ENCODE assay signal across 8 cellular contexts in the genomic region with DNA sequence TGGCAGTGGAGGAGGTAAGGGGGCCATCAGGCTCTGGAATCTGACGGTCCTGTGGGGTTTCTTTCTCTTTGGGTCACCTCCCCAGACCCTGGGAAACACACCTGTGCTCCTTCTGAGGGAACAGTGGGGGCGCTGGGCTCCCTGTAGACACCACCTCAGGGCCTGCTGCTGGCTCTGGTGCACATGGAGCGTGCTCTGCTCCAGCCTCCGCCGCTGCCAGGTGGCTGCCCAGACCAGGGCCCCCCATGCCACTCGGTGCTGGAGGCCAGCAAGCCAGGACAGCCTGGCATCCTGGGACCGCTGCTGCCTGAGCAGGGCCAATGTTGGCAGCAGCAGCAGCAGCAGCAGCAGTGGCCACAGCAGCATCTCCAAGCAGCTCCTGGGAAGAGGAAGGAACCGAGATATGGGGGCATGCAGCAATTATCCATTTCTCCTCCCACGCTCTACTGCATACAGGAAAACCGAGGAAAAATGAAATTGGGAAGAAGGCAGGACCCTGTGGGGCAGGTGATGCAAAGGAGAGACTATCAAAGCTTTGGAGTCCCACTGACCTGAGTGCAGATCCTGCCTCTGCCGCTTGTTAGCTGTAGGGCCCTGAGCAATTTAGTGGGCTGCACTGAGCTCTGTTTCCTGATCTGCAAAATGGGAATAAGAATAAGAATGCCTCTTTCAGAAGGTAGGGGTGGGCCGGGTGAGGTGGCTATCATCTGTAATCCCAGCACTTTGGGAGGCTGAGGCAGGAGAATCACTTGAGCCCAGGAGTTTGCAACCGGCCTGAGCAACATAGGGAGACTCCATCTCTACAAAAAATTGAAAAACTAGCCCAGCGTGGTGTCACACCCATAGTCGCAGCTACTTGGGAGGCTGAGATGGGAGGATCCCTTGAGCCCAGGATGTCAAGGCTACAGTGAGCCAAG. TPM values are rescaled to one million over a fixed set of nuclear protein-coding genes. Genes with fewer than 3 reads are reported as not detected.
DNase-seq lines count a peak whose midpoint lies in the region; ATAC-seq and TF ChIP-seq lines count a peak whose summit lies in the region.

No MANE protein-coding gene starts in this region.

- H3K27ac Mint-ChIP-seq in activated naive CD4-positive, alpha-beta T cell treated with anti-CD3 and anti-CD28 coated beads, Interleukin-2, amount 10 ng/mL, durations not matched to agents 7 days and 5 days, result peak overlapping the region; percentile 80
- peak overlapping the region; percentile 67 to 95 (median 86) for H3K27ac Mint-ChIP-seq in brain
- no peak overlapping the region for H3K27ac Mint-ChIP-seq in mesothelial cell of epicardium

- H3K4me3 ChIP-seq in aorta (ENCODE audit: low read length in 2 of 2), result peak overlapping the region; percentile 72 to 79

- no peaks in the 10 kb centered on the region for H3K36me3 ChIP-seq in aorta (ENCODE audit: control insufficient read depth in 1 of 2, insufficient read depth in 2 of 2, low read length in 1 of 2)

- H3K4me1 Mint-ChIP-seq in activated naive CD4-positive, alpha-beta T cell treated with anti-CD3 and anti-CD28 coated beads, Interleukin-2, amount 10 ng/mL, durations not matched to agents 7 days and 5 days, result peaks cover 30% of the 10 kb centered on the region
- peaks cover 15% of the 10 kb centered on the region for H3K4me1 Mint-ChIP-seq in brain
- H3K4me1 Mint-ChIP-seq in mesothelial cell of epicardium, result peaks cover 10% of the 10 kb centered on the region

- no peak for TF ChIP-seq CTCF in brain (conservative IDR thresholded peaks at IDR 0.05)
- TF ChIP-seq CTCF in mesothelial cell of epicardium (IDR thresholded peaks at IDR 0.05; ENCODE audit: unreplicated experiment), result no peak

- H3K27me3 Mint-ChIP-seq in activated naive CD4-positive, alpha-beta T cell treated with anti-CD3 and anti-CD28 coated beads, Interleukin-2, amount 10 ng/mL, durations not matched to agents 7 days and 5 days, result no peaks in the 10 kb centered on the region
- peaks cover 9% of the 10 kb centered on the region for H3K27me3 Mint-ChIP-seq in brain
- no peaks in the 10 kb centered on the region for H3K27me3 Mint-ChIP-seq in mesothelial cell of epicardium (ENCODE audit: low read depth)

- H3K27me3 ChIP-seq in aorta (ENCODE audit: control insufficient read depth in 1 of 2, insufficient read depth in 2 of 2, low read length in 1 of 2), result no peaks in the 10 kb centered on the region

- no peaks in the 10 kb centered on the region for H3K9me3 ChIP-seq in aorta (ENCODE audit: control insufficient read depth, low read length)

- H3K36me3 Mint-ChIP-seq in activated naive CD4-positive, alpha-beta T cell treated with anti-CD3 and anti-CD28 coated beads, Interleukin-2, amount 10 ng/mL, durations not matched to agents 7 days and 5 days, result peaks cover 2% of the 10 kb centered on the region
- H3K36me3 Mint-ChIP-seq in brain (no peaks in the 10 kb centered on the region), mesothelial cell of epicardium (no peaks in the 10 kb centered on the region)

- intact Hi-C loops in aorta (cut with DNase I), result no loop called here

- no peaks in the 10 kb centered on the region for H3K9me3 Mint-ChIP-seq in activated naive CD4-positive, alpha-beta T cell treated with anti-CD3 and anti-CD28 coated beads, Interleukin-2, amount 10 ng/mL, durations not matched to agents 7 days and 5 days
- H3K9me3 Mint-ChIP-seq in brain (no peaks in the 10 kb centered on the region), mesothelial cell of epicardium (no peaks in the 10 kb centered on the region)

- DNase-seq in activated naive CD4-positive, alpha-beta T cell treated with anti-CD3 and anti-CD28 coated beads, Interleukin-2, amount 10 ng/mL, durations not matched to agents 7 days and 5 days, result no peak
- DNase-seq in activated naive CD4-positive, alpha-beta T cell treated with anti-CD3 and anti-CD28 coated beads, Interleukin-2, amount 50 U/mL, for 16 hours, result no peak
- no peak for DNase-seq in mesothelial cell of epicardium (ENCODE audit: low spot score in 2 of 2, unreplicated experiment in 2 of 2)
- no peak for DNase-seq in aorta
- no peak for DNase-seq in stimulated activated CD4-positive, alpha-beta T cell treated with anti-CD3 and anti-CD28 coated beads, Interleukin-2, amount 100 ng/mL, for 24 hours
- no peak for DNase-seq in kidney glomerular epithelial cell (lab: John Stamatoyannopoulos, UW)

- ATAC-seq in aorta (ENCODE audit: low FRiP score) (peak; percentile 11), HG03565 (IDR thresholded peaks at IDR 0.05; ENCODE audit: unreplicated experiment) (no peak)

- no peak overlapping the region for H3K27ac ChIP-seq in aorta (ENCODE audit: low read depth in 1 of 2, low read length in 2 of 2)

- H3K4me1 ChIP-seq in aorta (ENCODE audit: control insufficient read depth in 1 of 2, insufficient read depth in 2 of 2, low read length in 2 of 2), result no peaks in the 10 kb centered on the region

- H3K4me3 Mint-ChIP-seq in activated naive CD4-positive, alpha-beta T cell treated with anti-CD3 and anti-CD28 coated beads, Interleukin-2, amount 10 ng/mL, durations not matched to agents 7 days and 5 days, result peak overlapping the region; percentile 86
- peak overlapping the region; percentile 82 to 91 (median 88) for H3K4me3 Mint-ChIP-seq in brain
- peak overlapping the region; percentile 80 for H3K4me3 Mint-ChIP-seq in mesothelial cell of epicardium

- CTCF ChIA-PET in activated naive CD4-positive, alpha-beta T cell treated with anti-CD3 and anti-CD28 coated beads, Interleukin-2, amount 10 ng/mL, durations not matched to agents 7 days and 5 days (lab: Charles Lee), result interaction anchor here (0.6 to 2.2 kb wide), 6 partner anchors 9 to 292 kb away, joined by 3 to 13 read pairs (median 8); a partner anchor contains a TSS

- 69 to 70% methylated on average over 15 of the region's 15 CpGs for WGBS in aorta, 2 donors

RNA-seq across cellular contexts. Expression of a gene that starts 0.8 kb away (rescaled TPM):
- polyA plus RNA-seq in brain (ENCODE audit: insufficient read depth, low read depth, low replicate concordance) (38.9 TPM), aorta (10 to 100 TPM; 13.1 to 27.5 TPM)
- total RNA-seq in mesothelial cell of epicardium (9.2 to 10.7 TPM (median 10.2 TPM) in 3 replicates), aorta (10 to 100 TPM; 17.3 to 26.0 TPM)

RNA-seq across cellular contexts. Expression of a gene that starts 8.2 kb away (rescaled TPM):
- polyA plus RNA-seq in brain (ENCODE audit: insufficient read depth, low read depth, low replicate concordance) (not detected), aorta (not detected)
- total RNA-seq in mesothelial cell of epicardium (not detected in 3 replicates), aorta (not detected)

RNA-seq across cellular contexts. Expression of a gene that starts 12.5 kb away (rescaled TPM):
- polyA plus RNA-seq in brain (ENCODE audit: insufficient read depth, low read depth, low replicate concordance) (0.88 TPM), aorta (not detected)
- total RNA-seq in mesothelial cell of epicardium (0.11 to 0.25 TPM (median 0.18 TPM) in 3 replicates), aorta (under 1 TPM; 0.15 to 0.32 TPM)

RNA-seq across cellular contexts. Expression of a gene that starts 38.7 kb away (rescaled TPM):
- polyA plus RNA-seq in brain (ENCODE audit: insufficient read depth, low read depth, low replicate concordance) (255 TPM), aorta (100 to 1,000 TPM; 122 to 156 TPM)
- total RNA-seq in mesothelial cell of epicardium (71.2 to 78.2 TPM (median 73.2 TPM) in 3 replicates), aorta (100 to 1,000 TPM; 109 to 130 TPM)
